Comparison of ENCODE assay signal across 1 cellular context in genomic region chrX:40130207-40130606, GRCh38.
TF ChIP-seq lines count a peak whose summit lies in the region.

No MANE protein-coding gene starts in this region.

TF ChIP-seq in SK-N-SH treated with all-trans-retinoic acid at 6 μM for 48 hours, 23 proteins besides CTCF, POLR2A, EP300 and RAD21 (continued from another document):
- TF ChIP-seq ZNF565 (CRISPR knock-in tag; conservative IDR thresholded peaks at IDR 0.05; ENCODE audit: low read depth) (no peak), OSR1 (CRISPR knock-in tag; IDR thresholded peaks at IDR 0.05) (no peak), ZNF8 (CRISPR knock-in tag; IDR thresholded peaks at IDR 0.05) (no peak), ZFP30 (CRISPR knock-in tag; IDR thresholded peaks at IDR 0.05) (no peak), ZFP3 (CRISPR knock-in tag; IDR thresholded peaks at IDR 0.05) (no peak), ISL1 (CRISPR knock-in tag; IDR thresholded peaks at IDR 0.05) (no peak), CREB5 (CRISPR knock-in tag; IDR thresholded peaks at IDR 0.05; ENCODE audit: low read depth) (no peak), ARNTL (CRISPR knock-in tag; IDR thresholded peaks at IDR 0.05; ENCODE audit: borderline replicate concordance, low read depth) (no peak), TCF4 (CRISPR knock-in tag; IDR thresholded peaks at IDR 0.05; ENCODE audit: borderline replicate concordance) (no peak)
